1 cellular context compared by ENCODE assay signal in genomic region chr6:27839303-27840081, GRCh38.
TF ChIP-seq lines count a peak whose summit lies in the region.

No MANE protein-coding gene starts in this region.

TF ChIP-seq in K562, 482 proteins besides CTCF, POLR2A, EP300 and RAD21 (continued from another document and continues in another):
- TF ChIP-seq ZNF318 (IDR thresholded peaks at IDR 0.05; ENCODE audit: borderline replicate concordance in 1 of 2, low read depth in 1 of 2) (no peak), HNRNPK (IDR thresholded peaks at IDR 0.05; ENCODE audit: low read depth, low read length, poor library complexity, severe bottlenecking) (no peak), ZNF197 (CRISPR knock-in tag; IDR thresholded peaks at IDR 0.05; ENCODE audit: low read depth) (0 out of 2 replicates have a peak, but pooled peaks have one; percentile 34), ZNF224 (CRISPR knock-in tag; IDR thresholded peaks at IDR 0.05) (peak; percentile 69), ARID4B (CRISPR knock-in tag; IDR thresholded peaks at IDR 0.05) (peak; percentile 36; the same call in 1 of the 2 replicates), FOXA3 (CRISPR knock-in tag; conservative IDR thresholded peaks at IDR 0.05 in 1 of 2, IDR thresholded peaks at IDR 0.05 in 1 of 2) (peak in 1 of 2 experiments; percentile 28; a peak in 1 of 4 replicates), CREB1 (IDR thresholded peaks at IDR 0.05) (0 out of 2 replicates have a peak, but pooled peaks have one; percentile 24), CREB1 (CRISPR knock-in tag; IDR thresholded peaks at IDR 0.05) (no peak), U2AF1 (optimal IDR thresholded peaks at IDR 0.05; ENCODE audit: low read depth, low read length) (peak; percentile 54), SMAD1 (IDR thresholded peaks at IDR 0.05; ENCODE audit: low read depth, low read length, partially characterized antibody) (peak; percentile 49), ZBTB2 (IDR thresholded peaks at IDR 0.05) (no peak), SAP30 (IDR thresholded peaks at IDR 0.05; ENCODE audit: borderline replicate concordance, insufficient read depth, low read depth, low read length, poor library complexity, severe bottlenecking) (peak; percentile 63), KHSRP (IDR thresholded peaks at IDR 0.05) (0 out of 2 replicates have a peak, but pooled peaks have one; percentile 2), FOXM1 (IDR thresholded peaks at IDR 0.05; ENCODE audit: low read depth) (peak; percentile 60), FOXM1 (CRISPR knock-in tag; IDR thresholded peaks at IDR 0.05; ENCODE audit: low read depth) (no peak), ZNF41 (CRISPR knock-in tag; conservative IDR thresholded peaks at IDR 0.05) (peak; percentile 77), THRA (IDR thresholded peaks at IDR 0.05) (no peak), BACH1 (tag; IDR thresholded peaks at IDR 0.05) (peak; percentile 71; the same call in 1 of the 2 replicates), SUPT5H (IDR thresholded peaks at IDR 0.05) (peak; percentile 36), POLR2H (tag; IDR thresholded peaks at IDR 0.05; ENCODE audit: low read depth) (peak; percentile 74), FOXP1 (CRISPR knock-in tag; IDR thresholded peaks at IDR 0.05) (peak; percentile 25; the same call in 1 of the 2 replicates), XRCC5 (IDR thresholded peaks at IDR 0.05; ENCODE audit: low read depth, low read length) (no peak), NFYB (IDR thresholded peaks at IDR 0.05; ENCODE audit: extremely low read depth, insufficient read length) (peak; percentile 42)
- TF ChIP-seq, protein P1, sequence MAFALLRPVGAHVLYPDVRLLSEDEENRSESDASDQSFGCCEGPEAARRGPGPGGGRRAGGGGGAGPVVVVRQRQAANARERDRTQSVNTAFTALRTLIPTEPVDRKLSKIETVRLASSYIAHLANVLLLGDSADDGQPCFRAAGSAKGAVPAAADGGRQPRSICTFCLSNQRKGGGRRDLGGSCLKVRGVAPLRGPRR (CRISPR knock-in tag; IDR thresholded peaks at IDR 0.05) = no peak
- TF ChIP-seq, protein P2, sequence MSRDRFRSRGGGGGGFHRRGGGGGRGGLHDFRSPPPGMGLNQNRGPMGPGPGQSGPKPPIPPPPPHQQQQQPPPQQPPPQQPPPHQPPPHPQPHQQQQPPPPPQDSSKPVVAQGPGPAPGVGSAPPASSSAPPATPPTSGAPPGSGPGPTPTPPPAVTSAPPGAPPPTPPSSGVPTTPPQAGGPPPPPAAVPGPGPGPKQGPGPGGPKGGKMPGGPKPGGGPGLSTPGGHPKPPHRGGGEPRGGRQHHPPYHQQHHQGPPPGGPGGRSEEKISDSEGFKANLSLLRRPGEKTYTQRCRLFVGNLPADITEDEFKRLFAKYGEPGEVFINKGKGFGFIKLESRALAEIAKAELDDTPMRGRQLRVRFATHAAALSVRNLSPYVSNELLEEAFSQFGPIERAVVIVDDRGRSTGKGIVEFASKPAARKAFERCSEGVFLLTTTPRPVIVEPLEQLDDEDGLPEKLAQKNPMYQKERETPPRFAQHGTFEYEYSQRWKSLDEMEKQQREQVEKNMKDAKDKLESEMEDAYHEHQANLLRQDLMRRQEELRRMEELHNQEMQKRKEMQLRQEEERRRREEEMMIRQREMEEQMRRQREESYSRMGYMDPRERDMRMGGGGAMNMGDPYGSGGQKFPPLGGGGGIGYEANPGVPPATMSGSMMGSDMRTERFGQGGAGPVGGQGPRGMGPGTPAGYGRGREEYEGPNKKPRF (IDR thresholded peaks at IDR 0.05; ENCODE audit: low read depth, low read length) = no peak
- TF ChIP-seq, protein P3, sequence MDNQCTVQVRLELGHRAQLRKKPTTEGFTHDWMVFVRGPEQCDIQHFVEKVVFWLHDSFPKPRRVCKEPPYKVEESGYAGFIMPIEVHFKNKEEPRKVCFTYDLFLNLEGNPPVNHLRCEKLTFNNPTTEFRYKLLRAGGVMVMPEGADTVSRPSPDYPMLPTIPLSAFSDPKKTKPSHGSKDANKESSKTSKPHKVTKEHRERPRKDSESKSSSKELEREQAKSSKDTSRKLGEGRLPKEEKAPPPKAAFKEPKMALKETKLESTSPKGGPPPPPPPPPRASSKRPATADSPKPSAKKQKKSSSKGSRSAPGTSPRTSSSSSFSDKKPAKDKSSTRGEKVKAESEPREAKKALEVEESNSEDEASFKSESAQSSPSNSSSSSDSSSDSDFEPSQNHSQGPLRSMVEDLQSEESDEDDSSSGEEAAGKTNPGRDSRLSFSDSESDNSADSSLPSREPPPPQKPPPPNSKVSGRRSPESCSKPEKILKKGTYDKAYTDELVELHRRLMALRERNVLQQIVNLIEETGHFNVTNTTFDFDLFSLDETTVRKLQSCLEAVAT (IDR thresholded peaks at IDR 0.05) = peak; percentile 11 to 90; a peak in 3 of 4 replicates
